29 cellular contexts compared by ENCODE assay signal in the genomic region with DNA sequence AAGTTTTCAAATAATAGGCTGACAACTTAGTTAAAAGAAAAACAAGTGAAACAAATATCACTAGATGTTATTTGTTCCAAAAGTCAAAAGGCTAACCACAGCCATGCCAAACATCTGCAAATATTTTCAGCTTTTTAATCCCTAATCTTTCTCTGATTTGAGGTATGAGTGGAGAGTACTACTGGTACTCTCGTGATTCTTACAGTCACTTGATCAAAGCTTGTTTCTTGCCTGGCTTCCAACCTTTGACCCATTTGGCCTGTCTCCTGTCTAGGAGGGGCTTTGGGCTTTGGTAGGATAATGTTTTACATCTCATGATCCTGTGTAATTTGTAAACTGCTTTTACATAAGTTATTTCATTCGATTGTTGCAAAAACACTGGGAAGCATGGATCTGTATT.
A peak's percentile ranks its signal among the peaks of the same experiment; 100 is the strongest.
DNase-seq lines count a peak whose midpoint lies in the region; ATAC-seq and TF ChIP-seq lines count a peak whose summit lies in the region.
"Had no signal": no experiment of that assay in that cellular context is flagged by ENCODE, and none has a peak within 500 bp of the region (broad histone marks: within the 10 kb centered on the region; RNA-seq: fewer than 3 reads in every experiment).

No MANE protein-coding gene starts in this region.

- H3K4me3 ChIP-seq in AG10803 (ENCODE audit: low read length): no peak overlapping the region
- no peak overlapping the region for H3K4me3 ChIP-seq in fibroblast of villous mesenchyme (ENCODE audit: low read depth, low read length)
- no peak overlapping the region for H3K4me3 ChIP-seq in trophoblast cell (ENCODE audit: low read depth, low read length)
- H3K4me3 ChIP-seq: A549, colonic mucosa, esophagus squamous epithelium, SJCRH30 had no signal

- peaks cover 0 to 2% of the 10 kb centered on the region in 2 experiments for H3K4me1 ChIP-seq in trophoblast cell (ENCODE audit: control insufficient read depth in 1 of 2, insufficient read depth in 2 of 2, low read length in 2 of 2)
- H3K4me1 ChIP-seq: A549, colonic mucosa, parathyroid adenoma had no signal

- H3K27ac ChIP-seq in trophoblast cell (ENCODE audit: low read depth, low read length): no peak overlapping the region
- H3K27ac ChIP-seq: A549, colonic mucosa, KMS-11, parathyroid adenoma, SJCRH30 had no signal

- no peaks in the 10 kb centered on the region for H3K27me3 ChIP-seq in trophoblast cell (ENCODE audit: insufficient read depth, low read length)
- H3K27me3 ChIP-seq: colonic mucosa, esophagus squamous epithelium, SJCRH30 had no signal

- H2AFZ ChIP-seq in trophoblast cell (ENCODE audit: insufficient read depth, low read length, poor library complexity): no peak overlapping the region
- H2AFZ ChIP-seq: parathyroid adenoma had no signal

- no peak overlapping the region for H4K91ac ChIP-seq in trophoblast cell (ENCODE audit: low read depth, low read length)

- H3K9me3 Mint-ChIP-seq in glutamatergic neuron (ENCODE audit: unreplicated experiment): no peaks in the 10 kb centered on the region
- H3K9me3 Mint-ChIP-seq: activated CD8-positive, alpha-beta T cell treated with anti-CD3 and anti-CD28 coated beads for 36 hours; activated naive CD8-positive, alpha-beta T cell treated with anti-CD3 and anti-CD28 coated beads, Interleukin-2, amount 10 ng/mL, durations not matched to agents 7 days and 5 days; natural killer cell treated with Interleukin-12 subunit alpha and Interleukin-12 subunit beta and Interleukin-15 and Interleukin-18, amount 100 ng/mL, for 72 hours had no signal

- no peak overlapping the region for H4K8ac ChIP-seq in trophoblast cell (ENCODE audit: low read depth, low read length)

- H3K79me2 ChIP-seq in trophoblast cell (ENCODE audit: control insufficient read depth, insufficient read depth, low read length, poor library complexity): no peaks in the 10 kb centered on the region
- H3K79me2 ChIP-seq: parathyroid adenoma had no signal

- no peaks in the 10 kb centered on the region for H3K36me3 ChIP-seq in trophoblast cell (ENCODE audit: control insufficient read depth in 1 of 2, insufficient read depth in 2 of 2, low read length in 2 of 2)
- H3K36me3 ChIP-seq: colonic mucosa, esophagus squamous epithelium, SJCRH30 had no signal

- no peak overlapping the region for H3K4me3 Mint-ChIP-seq in glutamatergic neuron (ENCODE audit: unreplicated experiment)
- H3K4me3 Mint-ChIP-seq: activated CD8-positive, alpha-beta T cell treated with anti-CD3 and anti-CD28 coated beads for 36 hours; activated naive CD8-positive, alpha-beta T cell treated with anti-CD3 and anti-CD28 coated beads, Interleukin-2, amount 10 ng/mL, durations not matched to agents 7 days and 5 days; natural killer cell treated with Interleukin-12 subunit alpha and Interleukin-12 subunit beta and Interleukin-15 and Interleukin-18, amount 100 ng/mL, for 72 hours; T-cell had no signal

- TF ChIP-seq CTCF in AG10803 (conservative IDR thresholded peaks at IDR 0.05; ENCODE audit: low read length) (no peak), fibroblast of villous mesenchyme (IDR thresholded peaks at IDR 0.05; ENCODE audit: insufficient read depth, low read depth, low read length) (no peak), glutamatergic neuron (IDR thresholded peaks at IDR 0.05; ENCODE audit: partially characterized antibody, unreplicated experiment) (no peak)

- H3K9me3 ChIP-seq in trophoblast cell (ENCODE audit: insufficient read depth, low read depth, low read length): no peaks in the 10 kb centered on the region
- H3K9me3 ChIP-seq: A549, colonic mucosa, esophagus squamous epithelium, SJCRH30 had no signal

- H2AK5ac ChIP-seq in trophoblast cell (ENCODE audit: low read length): no peak overlapping the region

- ATAC-seq in HG03108 (IDR thresholded peaks at IDR 0.05; ENCODE audit: unreplicated experiment): no peak
- ATAC-seq in HG03097 (IDR thresholded peaks at IDR 0.05; ENCODE audit: low FRiP score, unreplicated experiment): no peak
- ATAC-seq: A549; activated CD8-positive, alpha-beta T cell treated with anti-CD3 and anti-CD28 coated beads for 36 hours; left colon; natural killer cell treated with Interleukin-12 subunit alpha and Interleukin-12 subunit beta and Interleukin-15 and Interleukin-18, amount 100 ng/mL, for 72 hours; T-cell had no signal

- no peaks in the 10 kb centered on the region for H3K79me1 ChIP-seq in trophoblast cell (ENCODE audit: low read length)

- no peaks in the 10 kb centered on the region for H3K36me3 Mint-ChIP-seq in glutamatergic neuron (ENCODE audit: unreplicated experiment)
- H3K36me3 Mint-ChIP-seq: activated naive CD8-positive, alpha-beta T cell treated with anti-CD3 and anti-CD28 coated beads, Interleukin-2, amount 10 ng/mL, durations not matched to agents 7 days and 5 days; T-cell had no signal

- H3K9ac ChIP-seq in trophoblast cell (ENCODE audit: low read length): no peak overlapping the region
- H3K9ac ChIP-seq: KMS-11, parathyroid adenoma had no signal

- H3K27ac Mint-ChIP-seq in glutamatergic neuron (ENCODE audit: unreplicated experiment): no peak overlapping the region
- H3K27ac Mint-ChIP-seq: activated CD8-positive, alpha-beta T cell treated with anti-CD3 and anti-CD28 coated beads for 36 hours; activated naive CD8-positive, alpha-beta T cell treated with anti-CD3 and anti-CD28 coated beads, Interleukin-2, amount 10 ng/mL, durations not matched to agents 7 days and 5 days; natural killer cell treated with Interleukin-12 subunit alpha and Interleukin-12 subunit beta and Interleukin-15 and Interleukin-18, amount 100 ng/mL, for 72 hours; T-cell had no signal

- H3K27me3 Mint-ChIP-seq in glutamatergic neuron (ENCODE audit: unreplicated experiment): no peaks in the 10 kb centered on the region
- H3K27me3 Mint-ChIP-seq: activated CD8-positive, alpha-beta T cell treated with anti-CD3 and anti-CD28 coated beads for 36 hours; activated naive CD8-positive, alpha-beta T cell treated with anti-CD3 and anti-CD28 coated beads, Interleukin-2, amount 10 ng/mL, durations not matched to agents 7 days and 5 days had no signal

- no peak overlapping the region for H3K23ac ChIP-seq in trophoblast cell (ENCODE audit: low read length)

- H3K14ac ChIP-seq in trophoblast cell (ENCODE audit: low read length): no peak overlapping the region

- H3K18ac ChIP-seq in trophoblast cell (ENCODE audit: low read length): no peak overlapping the region

- H2BK120ac ChIP-seq in trophoblast cell (ENCODE audit: insufficient read depth, low read length, poor library complexity): no peak overlapping the region

- H3K4ac ChIP-seq in trophoblast cell (ENCODE audit: low read depth, low read length): no peak overlapping the region

- peak; percentile 36 for DNase-seq in AG10803 (ENCODE audit: low read depth)
- DNase-seq in LHCN-M2 (ENCODE audit: low read depth): peak; percentile 60
- DNase-seq in fibroblast of villous mesenchyme (ENCODE audit: low read depth): peak; percentile 61
- no peak for DNase-seq in trophoblast cell
- no peak for DNase-seq in glutamatergic neuron
- DNase-seq in activated effector memory CD4-positive, alpha-beta T cell treated with anti-CD3 and anti-CD28 coated beads, Interleukin-2, amount 50 U/mL, for 16 hours: no peak
- DNase-seq: activated CD4-positive, CD25-positive, alpha-beta regulatory T cell treated with anti-CD3 and anti-CD28 coated beads, Interleukin-2, amount 50 U/mL, for 72 hours; activated CD8-positive, alpha-beta T cell treated with anti-CD3 and anti-CD28 coated beads for 36 hours; activated effector memory CD4-positive, alpha-beta T cell treated with Interleukin-2 at 50 U/mL for 16 hours; activated naive CD8-positive, alpha-beta T cell treated with anti-CD3 and anti-CD28 coated beads, Interleukin-2, amount 10 ng/mL, durations not matched to agents 7 days and 5 days; activated T-cell treated with anti-CD3 and anti-CD28 coated beads for 4 hours; colonic mucosa; DMS53; esophagus squamous epithelium; head of caudate nucleus; left colon; mesenchymal stem cell; NCI-H1694 treated with DMSO at 0.1 percent for 48 hours; NCI-H2171 treated with DMSO at 0.1 percent for 48 hours; NCI-H524 treated with DMSO at 0.1 percent for 48 hours; NK-92 treated with Interleukin-12 subunit alpha and Interleukin-12 subunit beta, amount 100 ng/mL, for 24 hours; T-cell had no signal

- H2BK12ac ChIP-seq in trophoblast cell (ENCODE audit: low read length): peak overlapping the region; percentile 30

- no peak overlapping the region for H4K12ac ChIP-seq in trophoblast cell (ENCODE audit: low read depth, low read length)

- H2BK5ac ChIP-seq in trophoblast cell (ENCODE audit: low read depth, low read length, poor library complexity): no peak overlapping the region

- H3K4me2 ChIP-seq in trophoblast cell (ENCODE audit: low read length): no peak overlapping the region
- H3K4me2 ChIP-seq: A549, KMS-11 had no signal

- H3K4me1 Mint-ChIP-seq in glutamatergic neuron (ENCODE audit: low read depth, unreplicated experiment): no peaks in the 10 kb centered on the region
- H3K4me1 Mint-ChIP-seq: activated naive CD8-positive, alpha-beta T cell treated with anti-CD3 and anti-CD28 coated beads, Interleukin-2, amount 10 ng/mL, durations not matched to agents 7 days and 5 days; T-cell had no signal

- WGBS in trophoblast cell (ENCODE audit: extremely low coverage, insufficient coverage, insufficient read length): no CpG with 5 or more reads among the region's 2 CpGs

Comparison
In these comparisons a context has a peak if more than half of its experiments do, and no peak if none do; other contexts are left out.
1. DNase-seq: peak in AG10803 (single experiment), LHCN-M2 (single experiment) and fibroblast of villous mesenchyme (single experiment); none in trophoblast cell (0 of 2), glutamatergic neuron (single experiment) and activated effector memory CD4-positive, alpha-beta T cell treated with anti-CD3 and anti-CD28 coated beads, Interleukin-2, amount 50 U/mL, for 16 hours (single experiment).